ENCODE assay signal across 15 cellular contexts in the genomic region with DNA sequence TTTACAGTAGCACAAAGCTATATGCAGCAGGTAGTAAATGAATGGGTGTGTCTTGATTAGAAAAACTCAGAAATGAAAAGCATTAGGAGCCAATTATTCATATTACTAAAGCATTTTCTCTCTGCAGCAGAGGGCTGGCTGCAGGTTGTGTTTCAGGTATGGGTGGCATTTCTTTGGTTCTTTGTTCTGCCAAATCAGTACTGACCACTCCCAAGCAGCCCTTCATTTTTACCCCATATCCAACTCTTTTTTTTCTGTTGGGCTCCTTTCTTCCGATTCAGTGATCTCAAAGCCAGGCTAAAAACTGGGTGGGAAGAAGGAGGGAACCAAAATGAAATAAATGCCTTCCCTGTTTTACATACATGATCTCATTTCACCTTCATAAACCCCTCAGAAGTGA.
A peak's percentile ranks its signal among the peaks of the same experiment; 100 is the strongest.
DNase-seq lines count a peak whose midpoint lies in the region; ATAC-seq and TF ChIP-seq lines count a peak whose summit lies in the region.
"Had no signal": no experiment of that assay in that cellular context is flagged by ENCODE, and none has a peak within 500 bp of the region (broad histone marks: within the 10 kb centered on the region; RNA-seq: fewer than 3 reads in every experiment).

No MANE protein-coding gene starts in this region.

- H3K4ac ChIP-seq in IMR-90 (ENCODE audit: low read depth, low read length) (peak overlapping the region; percentile 84; the same call in 1 of the 2 replicates), trophoblast cell (ENCODE audit: low read depth, low read length) (no peak overlapping the region)

- H4K8ac ChIP-seq in IMR-90 (ENCODE audit: low read depth in 2 of 2, low read length in 2 of 2): peak overlapping the region; percentile 31 to 37; a peak in 1 of 4 replicates
- H4K8ac ChIP-seq in trophoblast cell (ENCODE audit: low read depth, low read length): no peak overlapping the region

- no peaks in the 10 kb centered on the region for H3K9me3 Mint-ChIP-seq in GM23338
- no peaks in the 10 kb centered on the region for H3K9me3 Mint-ChIP-seq in activated T-cell treated with anti-CD3 and anti-CD28 coated beads, Interleukin-2, amount 50 U/mL, for 24 hours

- H2BK15ac ChIP-seq in IMR-90 (ENCODE audit: low read depth, low read length): peak overlapping the region; percentile 79; the same call in 1 of the 3 replicates

- WGBS in IMR-90 (ENCODE audit: extremely low coverage in 2 of 2, insufficient read length in 1 of 2), 2 experiments: no CpG with 5 or more reads among the region's 1 CpG
- whole genome bisulfite sequencing in trophoblast cell (ENCODE audit: extremely low coverage, insufficient coverage, insufficient read length): no CpG with 5 or more reads among the region's 1 CpG
- 88% methylated on average over 1 of the region's 1 CpG for WGBS in upper lobe of left lung, 2 donors

- H3K4me3 ChIP-seq in GM23338: no peak overlapping the region
- H3K4me3 ChIP-seq in IMR-90 (ENCODE audit: insufficient read depth, low read depth, low read length): no peak overlapping the region
- no peak overlapping the region for H3K4me3 ChIP-seq in trophoblast cell (ENCODE audit: low read depth, low read length)
- no peak overlapping the region for H3K4me3 ChIP-seq in upper lobe of left lung
- H3K4me3 ChIP-seq: BLaER1 had no signal

- H4K12ac ChIP-seq in trophoblast cell (ENCODE audit: low read depth, low read length): no peak overlapping the region

- no peak overlapping the region for H3K27ac Mint-ChIP-seq in GM23338
- H3K27ac Mint-ChIP-seq in activated T-cell treated with anti-CD3 and anti-CD28 coated beads, Interleukin-2, amount 50 U/mL, for 24 hours: no peak overlapping the region
- H3K27ac Mint-ChIP-seq: CD4-positive, CD25-positive, alpha-beta regulatory T cell; IgD-negative memory B cell had no signal

- no peak overlapping the region for H4K5ac ChIP-seq in IMR-90 (ENCODE audit: low read depth, low read length)

- ATAC-seq in GM23338: no peak
- ATAC-seq in IMR-90 (ENCODE audit: low read depth): no peak
- no peak for ATAC-seq in upper lobe of left lung (ENCODE audit: low FRiP score in 2 of 2)

- H3K27ac ChIP-seq in GM23338 (ENCODE audit: low read depth) (no peak overlapping the region), IMR-90 (ENCODE audit: insufficient read depth, low read length) (no peak overlapping the region), trophoblast cell (ENCODE audit: low read depth, low read length) (no peak overlapping the region), upper lobe of left lung (no peak overlapping the region)
- H3K27ac ChIP-seq: BLaER1, KMS-11 had no signal

- H3K9me2 ChIP-seq in GM23338 (ENCODE audit: insufficient read depth): no peaks in the 10 kb centered on the region

- H3K4me2 ChIP-seq in GM23338 (no peak overlapping the region), IMR-90 (ENCODE audit: low read depth, low read length) (no peak overlapping the region), trophoblast cell (ENCODE audit: low read length) (no peak overlapping the region)
- H3K4me2 ChIP-seq: BLaER1, KMS-11 had no signal

- H3K79me1 ChIP-seq in IMR-90 (ENCODE audit: low read depth in 1 of 2, low read length in 2 of 2): no peaks in the 10 kb centered on the region
- H3K79me1 ChIP-seq in trophoblast cell (ENCODE audit: low read length): peaks cover 3% of the 10 kb centered on the region

- POLR2A ChIA-PET in IMR-90 (lab: Charles Lee; ENCODE audit: unreplicated experiment): no interaction called here

- H3K9me3 ChIP-seq in IMR-90 (ENCODE audit: control insufficient read depth, insufficient read depth, low read length): no peaks in the 10 kb centered on the region
- no peaks in the 10 kb centered on the region for H3K9me3 ChIP-seq in trophoblast cell (ENCODE audit: insufficient read depth, low read depth, low read length)
- H3K9me3 ChIP-seq in upper lobe of left lung: no peaks in the 10 kb centered on the region
- H3K9me3 ChIP-seq: BLaER1 had no signal

- in situ Hi-C loops in IMR-90 (cut with MboI; ENCODE audit: low sequenced_read_pairs): no loop called here

- H3K4me1 Mint-ChIP-seq in GM23338: peaks cover 42% of the 10 kb centered on the region
- no peaks in the 10 kb centered on the region for H3K4me1 Mint-ChIP-seq in activated T-cell treated with anti-CD3 and anti-CD28 coated beads, Interleukin-2, amount 50 U/mL, for 24 hours (ENCODE audit: low read depth)
- H3K4me1 Mint-ChIP-seq: IgD-negative memory B cell had no signal

- H2BK120ac ChIP-seq in IMR-90 (ENCODE audit: low read depth, low read length) (peak overlapping the region; percentile 92; the same call in 1 of the 2 replicates), trophoblast cell (ENCODE audit: insufficient read depth, low read length, poor library complexity) (peak overlapping the region; percentile 28)

- dilution Hi-C loops in IMR-90 (cut with HindIII; ENCODE audit: low sequenced_read_pairs, unreplicated experiment): no loop called here

- H3K4me1 ChIP-seq in GM23338 (ENCODE audit: insufficient read depth) (peaks cover 44% of the 10 kb centered on the region), IMR-90 (ENCODE audit: control insufficient read depth, insufficient read depth, low read length) (peaks cover 30% of the 10 kb centered on the region), trophoblast cell (ENCODE audit: control insufficient read depth in 1 of 2, insufficient read depth in 2 of 2, low read length in 2 of 2) (peaks cover 7 to 9% of the 10 kb centered on the region in 2 experiments), upper lobe of left lung (peaks cover 7 to 27% (median 15%) of the 10 kb centered on the region in 4 donors)
- H3K4me1 ChIP-seq: BLaER1 had no signal

- no peak overlapping the region for H2BK12ac ChIP-seq in trophoblast cell (ENCODE audit: low read length)

- no peak for TF ChIP-seq EP300 in upper lobe of left lung (IDR thresholded peaks at IDR 0.05)

- H3K27me3 Mint-ChIP-seq in GM23338 (ENCODE audit: insufficient read depth, low read depth, poor library complexity): peaks cover 5% of the 10 kb centered on the region
- H3K27me3 Mint-ChIP-seq in activated T-cell treated with anti-CD3 and anti-CD28 coated beads, Interleukin-2, amount 50 U/mL, for 24 hours: no peaks in the 10 kb centered on the region

- H3K14ac ChIP-seq in IMR-90 (replicated peaks; ENCODE audit: low read depth, low read length) (peak overlapping the region; percentile 89), trophoblast cell (ENCODE audit: low read length) (no peak overlapping the region)

- peak overlapping the region; percentile 93; the same call in 1 of the 2 replicates for H2AK5ac ChIP-seq in IMR-90 (ENCODE audit: low read depth, low read length)
- H2AK5ac ChIP-seq in trophoblast cell (ENCODE audit: low read length): no peak overlapping the region

- H3K23ac ChIP-seq in IMR-90 (ENCODE audit: low read depth, low read length) (no peak overlapping the region), trophoblast cell (ENCODE audit: low read length) (no peak overlapping the region)

- TF ChIP-seq RAD21 in IMR-90 (IDR thresholded peaks at IDR 0.05; ENCODE audit: low read length): no peak

- H3F3A ChIP-seq in GM23338 (replicated peaks; ENCODE audit: low read depth): no peaks in the 10 kb centered on the region

- H3K18ac ChIP-seq in IMR-90 (ENCODE audit: low read depth, low read length) (peak overlapping the region; percentile 97), trophoblast cell (ENCODE audit: low read length) (no peak overlapping the region)

- BruUV-seq in IMR-90 (replicated peaks; lab: Mats Ljungman, UMichigan): no TSS peak

- no peak overlapping the region for H2AK9ac ChIP-seq in IMR-90 (replicated peaks; ENCODE audit: low read depth, low read length, poor library complexity)

- no peak for TF ChIP-seq CTCF in GM23338 (conservative IDR thresholded peaks at IDR 0.05; ENCODE audit: low read depth in 2 of 2)
- TF ChIP-seq CTCF in IMR-90 (conservative IDR thresholded peaks at IDR 0.05; ENCODE audit: low read depth, low read length): no peak
- TF ChIP-seq CTCF in upper lobe of left lung (IDR thresholded peaks at IDR 0.05): no peak

- H3K36me3 ChIP-seq in GM23338 (ENCODE audit: insufficient read depth) (no peaks in the 10 kb centered on the region), IMR-90 (ENCODE audit: control insufficient read depth, insufficient read depth, low read length) (no peaks in the 10 kb centered on the region), trophoblast cell (ENCODE audit: control insufficient read depth in 1 of 2, insufficient read depth in 2 of 2, low read length in 2 of 2) (no peaks in the 10 kb centered on the region), upper lobe of left lung (no peaks in the 10 kb centered on the region)
- H3K36me3 ChIP-seq: BLaER1 had no signal

- H2AFZ ChIP-seq in GM23338 (peak overlapping the region; percentile 79; the same call in 1 of the 2 replicates), IMR-90 (replicated peaks; ENCODE audit: low read length, poor library complexity) (no peak overlapping the region), trophoblast cell (ENCODE audit: insufficient read depth, low read length, poor library complexity) (no peak overlapping the region)

- H4K91ac ChIP-seq in IMR-90 (ENCODE audit: insufficient read depth, low read depth, low read length): no peak overlapping the region; the same call in 1 of the 2 replicates
- no peak overlapping the region for H4K91ac ChIP-seq in trophoblast cell (ENCODE audit: low read depth, low read length)

- TF ChIP-seq POLR2A in IMR-90 (IDR thresholded peaks at IDR 0.05; ENCODE audit: low read depth, low read length): no peak
- no peak for TF ChIP-seq POLR2A in upper lobe of left lung (IDR thresholded peaks at IDR 0.05)

- H3K27me3 ChIP-seq in GM23338 (ENCODE audit: insufficient read depth): no peaks in the 10 kb centered on the region
- no peaks in the 10 kb centered on the region for H3K27me3 ChIP-seq in IMR-90 (ENCODE audit: control insufficient read depth, insufficient read depth, low read length)
- H3K27me3 ChIP-seq in trophoblast cell (ENCODE audit: insufficient read depth, low read length): no peaks in the 10 kb centered on the region
- no peaks in the 10 kb centered on the region for H3K27me3 ChIP-seq in upper lobe of left lung
- H3K27me3 ChIP-seq: BLaER1 had no signal

- H3K4me3 Mint-ChIP-seq in GM23338: no peak overlapping the region
- H3K4me3 Mint-ChIP-seq in activated T-cell treated with anti-CD3 and anti-CD28 coated beads, Interleukin-2, amount 50 U/mL, for 24 hours: no peak overlapping the region
- H3K4me3 Mint-ChIP-seq: CD4-positive, CD25-positive, alpha-beta regulatory T cell; IgD-negative memory B cell had no signal

- H2BK20ac ChIP-seq in IMR-90 (ENCODE audit: low read depth, low read length): peak overlapping the region; percentile 93

- H2BK5ac ChIP-seq in IMR-90 (ENCODE audit: low read depth, low read length, poor library complexity, severe bottlenecking) (no peak overlapping the region), trophoblast cell (ENCODE audit: low read depth, low read length, poor library complexity) (no peak overlapping the region)

- CTCF ChIA-PET in IMR-90 (lab: Yijun Ruan, JAX): no interaction called here

- intact Hi-C loops in IMR-90 (cut with micrococcal nuclease): no loop called here

- H3K9me1 ChIP-seq in IMR-90 (ENCODE audit: insufficient read depth, low read length): peaks cover 10% of the 10 kb centered on the region

- no peaks in the 10 kb centered on the region for H3K79me2 ChIP-seq in GM23338 (replicated peaks; ENCODE audit: insufficient read depth)
- no peaks in the 10 kb centered on the region for H3K79me2 ChIP-seq in trophoblast cell (ENCODE audit: control insufficient read depth, insufficient read depth, low read length, poor library complexity)

- no peak overlapping the region for H3K56ac ChIP-seq in IMR-90 (ENCODE audit: extremely low read depth, insufficient read depth, low read length)

- H3K36me3 Mint-ChIP-seq in GM23338 (ENCODE audit: low read depth): no peaks in the 10 kb centered on the region; the same call in 2 of the 3 replicates
- H3K36me3 Mint-ChIP-seq in activated T-cell treated with anti-CD3 and anti-CD28 coated beads, Interleukin-2, amount 50 U/mL, for 24 hours (ENCODE audit: low read depth): no peaks in the 10 kb centered on the region
- H3K36me3 Mint-ChIP-seq: CD4-positive, CD25-positive, alpha-beta regulatory T cell; IgD-negative memory B cell had no signal

- H3K9ac ChIP-seq in IMR-90 (ENCODE audit: low read depth, low read length): no peak overlapping the region
- H3K9ac ChIP-seq in trophoblast cell (ENCODE audit: low read length): no peak overlapping the region
- H3K9ac ChIP-seq: BLaER1, KMS-11 had no signal

- DNase-seq in GM23338 (ENCODE audit: low spot score) (no peak), IMR-90 (no peak), left kidney (ENCODE audit: low read depth, low spot score) (peak; percentile 26), trophoblast cell (no peak), amygdala (lab: John Stamatoyannopoulos, UW) (no peak), upper lobe of left lung (no peak)
- DNase-seq in activated T-cell treated with anti-CD3 and anti-CD28 coated beads, Interleukin-2, amount 50 U/mL, for 24 hours: no peak
- DNase-seq: AML-193; CD4-positive, CD25-positive, alpha-beta regulatory T cell; DMS 273 treated with DMSO at 0.1 percent for 48 hours; GOT3; HCEC 1CT had no signal

- H4K20me1 ChIP-seq in GM23338 (replicated peaks; ENCODE audit: insufficient read depth) (no peaks in the 10 kb centered on the region), IMR-90 (ENCODE audit: insufficient read depth, low read length) (no peaks in the 10 kb centered on the region)
- H4K20me1 ChIP-seq: BLaER1 had no signal
